Comparison of ENCODE assay signal across 8 cellular contexts in the genomic region with DNA sequence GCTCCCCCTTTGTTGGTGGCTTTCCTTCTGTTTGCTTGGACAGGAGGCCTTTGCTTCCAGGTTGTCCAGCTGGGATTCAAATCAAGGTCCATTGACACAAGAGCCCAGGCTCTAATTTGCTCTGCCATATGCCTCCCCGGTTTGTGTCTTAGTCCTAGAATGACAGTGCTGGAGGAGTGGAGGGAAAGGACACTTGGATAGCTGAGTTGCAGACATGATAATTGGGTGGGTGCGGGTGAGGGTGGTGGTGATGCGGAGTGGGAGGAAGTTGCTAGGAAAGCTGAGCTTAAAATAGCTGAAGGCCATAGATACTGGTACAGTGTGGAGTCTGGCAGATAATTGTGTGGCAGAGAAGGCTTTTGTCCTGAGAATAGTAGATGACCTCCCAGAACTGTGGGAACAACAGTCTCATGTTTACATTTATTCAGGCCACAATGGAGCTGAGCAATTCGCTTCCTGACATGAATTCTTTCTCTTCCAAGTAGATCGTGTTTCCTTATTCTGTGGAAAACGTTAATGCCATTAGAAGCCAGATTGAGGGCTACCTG. TPM values are rescaled to one million over a fixed set of nuclear protein-coding genes. Genes with fewer than 3 reads are reported as not detected.
DNase-seq lines count a peak whose midpoint lies in the region; ATAC-seq and TF ChIP-seq lines count a peak whose summit lies in the region.

No MANE protein-coding gene starts in this region.

- peaks cover 10% of the 10 kb centered on the region for H3K9me3 Mint-ChIP-seq in endothelial cell (ENCODE audit: unreplicated experiment)
- H3K9me3 Mint-ChIP-seq in activated CD4-positive, alpha-beta T cell treated with anti-CD3 and anti-CD28 coated beads, Interleukin-2, amount 10 ng/mL, durations not matched to agents 7 days and 5 days: peaks cover 18% of the 10 kb centered on the region

- peaks cover 39% of the 10 kb centered on the region for H3K4me1 ChIP-seq in OCI-LY7 (ENCODE audit: insufficient read depth, low read length, poor library complexity, severe bottlenecking)
- peaks cover 37% of the 10 kb centered on the region for H3K4me1 ChIP-seq in osteoblast (ENCODE audit: insufficient read depth, low read length)

- H3K27me3 Mint-ChIP-seq in endothelial cell (ENCODE audit: unreplicated experiment): peaks cover 8% of the 10 kb centered on the region
- H3K27me3 Mint-ChIP-seq in activated CD4-positive, alpha-beta T cell treated with anti-CD3 and anti-CD28 coated beads, Interleukin-2, amount 10 ng/mL, durations not matched to agents 7 days and 5 days: no peaks in the 10 kb centered on the region

- CTCF ChIA-PET in OCI-LY7 (lab: Charles Lee; ENCODE audit: unreplicated experiment): no interaction called here
- CTCF ChIA-PET in activated CD4-positive, alpha-beta T cell treated with anti-CD3 and anti-CD28 coated beads, Interleukin-2, amount 10 ng/mL, durations not matched to agents 7 days and 5 days (lab: Charles Lee): interaction anchor here (1.0 kb wide), 1 partner anchor 17 kb away, joined by 3 read pairs; no protein-coding TSS in a partner anchor

- H3K79me2 ChIP-seq in OCI-LY7 (ENCODE audit: insufficient read depth, low read depth, low read length) (peaks cover 100% of the 10 kb centered on the region), osteoblast (ENCODE audit: insufficient read depth, low read length) (peaks cover 98% of the 10 kb centered on the region)

- peaks cover 99% of the 10 kb centered on the region for H3K36me3 ChIP-seq in OCI-LY7 (ENCODE audit: insufficient read depth, low read length)
- H3K36me3 ChIP-seq in osteoblast (ENCODE audit: insufficient read depth, low read length): peaks cover 6% of the 10 kb centered on the region

- DNase-seq in H4 (ENCODE audit: low spot score) (peak; percentile 93), OCI-LY7 (ENCODE audit: low spot score) (no peak), endothelial cell (ENCODE audit: low spot score) (no peak), osteoblast (ENCODE audit: insufficient read length, low spot score, missing footprints) (no peak), NOMO-1 treated with DMSO at 0.1 percent for 48 hours (lab: John Stamatoyannopoulos, UW; ENCODE audit: unreplicated experiment) (no peak)
- DNase-seq in activated CD4-positive, alpha-beta T cell treated with anti-CD3 and anti-CD28 coated beads, Interleukin-2, amount 10 ng/mL, durations not matched to agents 7 days and 5 days: no peak

- H3K4me3 Mint-ChIP-seq in endothelial cell (ENCODE audit: unreplicated experiment): no peak overlapping the region
- no peak overlapping the region for H3K4me3 Mint-ChIP-seq in activated CD4-positive, alpha-beta T cell treated with anti-CD3 and anti-CD28 coated beads, Interleukin-2, amount 10 ng/mL, durations not matched to agents 7 days and 5 days

- H3K27me3 ChIP-seq in osteoblast (ENCODE audit: insufficient read depth, low read length): no peaks in the 10 kb centered on the region

- intact Hi-C loops in OCI-LY7 (cut with micrococcal nuclease; ENCODE audit: unreplicated experiment): no loop called here

- H2AFZ ChIP-seq in OCI-LY7 (ENCODE audit: low read length) (no peak overlapping the region), osteoblast (ENCODE audit: low read length) (no peak overlapping the region)

- H3K4me3 ChIP-seq in OCI-LY7 (ENCODE audit: low read depth, low read length, poor library complexity, severe bottlenecking) (no peak overlapping the region), osteoblast (ENCODE audit: insufficient read depth, low read length) (no peak overlapping the region)

- H3K36me3 Mint-ChIP-seq in endothelial cell (ENCODE audit: low read depth, unreplicated experiment): peaks cover 61% of the 10 kb centered on the region
- peaks cover 66% of the 10 kb centered on the region for H3K36me3 Mint-ChIP-seq in activated CD4-positive, alpha-beta T cell treated with anti-CD3 and anti-CD28 coated beads, Interleukin-2, amount 10 ng/mL, durations not matched to agents 7 days and 5 days (ENCODE audit: low read depth)

- peak overlapping the region; percentile 89 for H3K27ac Mint-ChIP-seq in endothelial cell (ENCODE audit: unreplicated experiment)
- H3K27ac Mint-ChIP-seq in activated CD4-positive, alpha-beta T cell treated with anti-CD3 and anti-CD28 coated beads, Interleukin-2, amount 10 ng/mL, durations not matched to agents 7 days and 5 days: no peak overlapping the region

- H3K4me2 ChIP-seq in OCI-LY7 (ENCODE audit: low read length): peak overlapping the region; percentile 18; the same call in 1 of the 2 replicates
- peak overlapping the region; percentile 2 for H3K4me2 ChIP-seq in osteoblast (ENCODE audit: insufficient read depth, low read length)

- H3K9me3 ChIP-seq in OCI-LY7 (ENCODE audit: low read length) (peaks cover 44% of the 10 kb centered on the region), osteoblast (ENCODE audit: low read depth, low read length) (peaks cover 5% of the 10 kb centered on the region)

- BruUV-seq in OCI-LY7 (replicated peaks; lab: Mats Ljungman, UMichigan): no TSS peak

- POLR2A ChIA-PET in OCI-LY7 (lab: Charles Lee): interaction anchor here (1.1 kb wide), 1 partner anchor 18 kb away, joined by 3 read pairs; no protein-coding TSS in a partner anchor
- POLR2A ChIA-PET in activated CD4-positive, alpha-beta T cell treated with anti-CD3 and anti-CD28 coated beads, Interleukin-2, amount 10 ng/mL, durations not matched to agents 7 days and 5 days (lab: Charles Lee): no interaction called here

- ATAC-seq in GM19455 (IDR thresholded peaks at IDR 0.05; ENCODE audit: unreplicated experiment) (no peak), HG03280 (IDR thresholded peaks at IDR 0.05; ENCODE audit: unreplicated experiment) (no peak)

- TF ChIP-seq CTCF in OCI-LY7 (conservative IDR thresholded peaks at IDR 0.05; ENCODE audit: low read length) (no peak), endothelial cell (IDR thresholded peaks at IDR 0.05; ENCODE audit: unreplicated experiment) (no peak), osteoblast (IDR thresholded peaks at IDR 0.05; ENCODE audit: extremely low read depth, low read depth, low read length) (no peak)

- peaks cover 77% of the 10 kb centered on the region for H3K4me1 Mint-ChIP-seq in endothelial cell (ENCODE audit: unreplicated experiment)
- peaks cover 39% of the 10 kb centered on the region for H3K4me1 Mint-ChIP-seq in activated CD4-positive, alpha-beta T cell treated with anti-CD3 and anti-CD28 coated beads, Interleukin-2, amount 10 ng/mL, durations not matched to agents 7 days and 5 days

- no peaks in the 10 kb centered on the region for H3K9me2 ChIP-seq in OCI-LY7 (ENCODE audit: insufficient read depth, low read length)

- H4K20me1 ChIP-seq in OCI-LY7 (ENCODE audit: insufficient read depth, low read length) (peaks cover 14% of the 10 kb centered on the region; the same call in 1 of the 2 replicates), osteoblast (ENCODE audit: insufficient read depth, low read length) (peaks cover 64% of the 10 kb centered on the region)

- H3K27ac ChIP-seq in OCI-LY7 (ENCODE audit: low read depth, low read length, poor library complexity, severe bottlenecking) (no peak overlapping the region), osteoblast (ENCODE audit: low read depth, low read length) (no peak overlapping the region)

RNA-seq across cellular contexts. Expression of a gene that starts 23.8 kb away (rescaled TPM):
- total RNA-seq in H4 (2014; rRNA removed; shearing (Covaris generic)): 33.7 and 41.8 TPM in 2 replicates
- 123 and 137 TPM in 2 replicates for total RNA-seq in OCI-LY7 (2014; rRNA removed; shearing (Covaris generic))
- total RNA-seq in OCI-LY7 (2022): 227 and 321 TPM in 2 replicates
- total RNA-seq in endothelial cell (ENCODE audit: unreplicated experiment): 315 TPM
- total RNA-seq in osteoblast: 53.6 and 71.3 TPM in 2 replicates
- total RNA-seq in activated CD4-positive, alpha-beta T cell treated with anti-CD3 and anti-CD28 coated beads, Interleukin-2, amount 10 ng/mL, durations not matched to agents 7 days and 5 days: 10 to 100 TPM; 56.6 to 57.4 TPM
